In genomic region chr2:68565858-68566257, GRCh38 we compare ENCODE assay signal across 19 cellular contexts.
DNase-seq lines count a peak whose midpoint lies in the region; ATAC-seq and TF ChIP-seq lines count a peak whose summit lies in the region.
"Had no signal": no experiment of that assay in that cellular context is flagged by ENCODE, and none has a peak within 500 bp of the region (broad histone marks: within the 10 kb centered on the region; RNA-seq: fewer than 3 reads in every experiment).

No MANE protein-coding gene starts in this region.

- no peaks in the 10 kb centered on the region for H3K27me3 Mint-ChIP-seq in MCF 10A (ENCODE audit: insufficient read depth, unreplicated experiment)
- no peaks in the 10 kb centered on the region for H3K27me3 Mint-ChIP-seq in activated naive CD4-positive, alpha-beta T cell treated with anti-CD3 and anti-CD28 coated beads, Interleukin-2, amount 10 ng/mL, durations not matched to agents 7 days and 5 days
- H3K27me3 Mint-ChIP-seq: natural killer cell treated with Interleukin-12 subunit alpha and Interleukin-12 subunit beta and Interleukin-15 and Interleukin-18, amount 100 ng/mL, for 72 hours had no signal

- no peaks in the 10 kb centered on the region for H3F3A ChIP-seq in SK-N-SH (replicated peaks; ENCODE audit: insufficient read depth)

- no peaks in the 10 kb centered on the region for H4K20me1 ChIP-seq in SK-N-SH (ENCODE audit: insufficient read depth)

- no peaks in the 10 kb centered on the region for H3K27me3 ChIP-seq in breast epithelium
- H3K27me3 ChIP-seq in SK-N-SH (ENCODE audit: insufficient read depth) = no peaks in the 10 kb centered on the region
- H3K27me3 ChIP-seq: SJSA1 had no signal

- no peak for TF ChIP-seq RAD21 in SK-N-SH (IDR thresholded peaks at IDR 0.05; ENCODE audit: low read length)

- no peak for ATAC-seq in HG03460 (IDR thresholded peaks at IDR 0.05; ENCODE audit: unreplicated experiment)
- ATAC-seq: activated CD8-positive, alpha-beta T cell treated with anti-CD3 and anti-CD28 coated beads, Interleukin-2, amount 10 ng/mL, durations not matched to agents 7 days and 5 days; CD8-positive, alpha-beta T cell; natural killer cell treated with Interleukin-12 subunit alpha and Interleukin-12 subunit beta and Interleukin-15 and Interleukin-18, amount 100 ng/mL, for 72 hours had no signal

- H3K27ac ChIP-seq in breast epithelium (no peak overlapping the region), SK-N-SH (ENCODE audit: low read depth in 2 of 2, low read length in 1 of 2) (no peak overlapping the region)
- H3K27ac ChIP-seq: KMS-11, SJSA1 had no signal

- intact Hi-C loops in MCF 10A (cut with micrococcal nuclease) (no loop called here), breast epithelium (cut with DNase I; ENCODE audit: low total_unique reads) (no loop called here), posterior vena cava (cut with DNase I) (loop anchor here in 1 of 2 donors (2.0 kb wide), 1 partner anchor 27 kb away; no protein-coding TSS in a partner anchor)

- no peak overlapping the region for H3K4me2 ChIP-seq in SK-N-SH
- H3K4me2 ChIP-seq: KMS-11 had no signal

- WGBS in SK-N-SH (ENCODE audit: low lambda C conversion rate) = 50% methylated on average over 4 of the region's 4 CpGs

- TF ChIP-seq CTCF in MCF 10A (IDR thresholded peaks at IDR 0.05; ENCODE audit: unreplicated experiment) (no peak), breast epithelium (IDR thresholded peaks at IDR 0.05) (no peak), SK-N-SH (IDR thresholded peaks at IDR 0.05) (no peak), fibroblast of the aortic adventitia (IDR thresholded peaks at IDR 0.05; ENCODE audit: insufficient read depth, low read length) (no peak)

- no peak overlapping the region for H3K4me3 ChIP-seq in breast epithelium
- H3K4me3 ChIP-seq in SK-N-SH (ENCODE audit: low read depth in 2 of 2, low read length in 1 of 2) = no peak overlapping the region
- H3K4me3 ChIP-seq in fibroblast of the aortic adventitia (ENCODE audit: low read depth, low read length) = no peak overlapping the region
- H3K4me3 ChIP-seq: lung, SJSA1 had no signal

- H3K9me2 ChIP-seq in SK-N-SH = no peaks in the 10 kb centered on the region

- H3K27ac Mint-ChIP-seq in MCF 10A (ENCODE audit: low read depth, unreplicated experiment) = peak overlapping the region; percentile 47
- H3K27ac Mint-ChIP-seq in activated naive CD4-positive, alpha-beta T cell treated with anti-CD3 and anti-CD28 coated beads, Interleukin-2, amount 10 ng/mL, durations not matched to agents 7 days and 5 days = no peak overlapping the region
- H3K27ac Mint-ChIP-seq: activated CD8-positive, alpha-beta T cell treated with anti-CD3 and anti-CD28 coated beads, Interleukin-2, amount 10 ng/mL, durations not matched to agents 7 days and 5 days; activated T-helper 2 cell treated with anti-CD3 and anti-CD28 coated beads, Interferon-gamma antibody, Interleukin-2, Interleukin-4, amounts not matched to agents 10 μg/mL and 5 μg/mL and 100 μg/mL, durations not matched to agents 14 hours and 24 hours and 36 hours; CD8-positive, alpha-beta T cell; natural killer cell treated with Interleukin-12 subunit alpha and Interleukin-12 subunit beta and Interleukin-15 and Interleukin-18, amount 100 ng/mL, for 72 hours had no signal

- H3K9me3 ChIP-seq in breast epithelium (no peaks in the 10 kb centered on the region), SK-N-SH (no peaks in the 10 kb centered on the region)
- H3K9me3 ChIP-seq: SJSA1 had no signal

- no peak for TF ChIP-seq EP300 in SK-N-SH (IDR thresholded peaks at IDR 0.05; ENCODE audit: borderline replicate concordance in 1 of 2, low read depth in 1 of 2, low read length in 1 of 2)

- DNase-seq in MCF 10A (ENCODE audit: unreplicated experiment) (peak; percentile 59), breast epithelium (ENCODE audit: low spot score in 2 of 2) (no peak), SK-N-SH (no peak), fibroblast of the aortic adventitia (ENCODE audit: low read depth) (peak; percentile 3), posterior vena cava (ENCODE audit: low spot score) (no peak), T1000 (lab: John Stamatoyannopoulos, UW) (no peak)
- DNase-seq in activated naive CD4-positive, alpha-beta T cell treated with anti-CD3 and anti-CD28 coated beads, Interleukin-2, amount 10 ng/mL, durations not matched to agents 7 days and 5 days = no peak
- DNase-seq: activated CD8-positive, alpha-beta T cell treated with anti-CD3 and anti-CD28 coated beads, Interleukin-2, amount 10 ng/mL, durations not matched to agents 7 days and 5 days; aorta; CD8-positive, alpha-beta T cell; cortex of kidney; NCI-H1436; NK-92 treated with Interleukin-12 subunit alpha and Interleukin-12 subunit beta, amount 100 ng/mL, for 24 hours had no signal

- H3K36me3 Mint-ChIP-seq in MCF 10A (ENCODE audit: insufficient read depth, unreplicated experiment) = no peaks in the 10 kb centered on the region
- no peaks in the 10 kb centered on the region for H3K36me3 Mint-ChIP-seq in activated naive CD4-positive, alpha-beta T cell treated with anti-CD3 and anti-CD28 coated beads, Interleukin-2, amount 10 ng/mL, durations not matched to agents 7 days and 5 days
- H3K36me3 Mint-ChIP-seq: natural killer cell treated with Interleukin-12 subunit alpha and Interleukin-12 subunit beta and Interleukin-15 and Interleukin-18, amount 100 ng/mL, for 72 hours had no signal

- no peaks in the 10 kb centered on the region for H3K9me3 Mint-ChIP-seq in MCF 10A (ENCODE audit: unreplicated experiment)
- no peaks in the 10 kb centered on the region for H3K9me3 Mint-ChIP-seq in activated naive CD4-positive, alpha-beta T cell treated with anti-CD3 and anti-CD28 coated beads, Interleukin-2, amount 10 ng/mL, durations not matched to agents 7 days and 5 days
- H3K9me3 Mint-ChIP-seq: activated T-helper 2 cell treated with anti-CD3 and anti-CD28 coated beads, Interferon-gamma antibody, Interleukin-2, Interleukin-4, amounts not matched to agents 10 μg/mL and 5 μg/mL and 100 μg/mL, durations not matched to agents 14 hours and 24 hours and 36 hours; CD8-positive, alpha-beta T cell; natural killer cell treated with Interleukin-12 subunit alpha and Interleukin-12 subunit beta and Interleukin-15 and Interleukin-18, amount 100 ng/mL, for 72 hours had no signal

- H3K79me2 ChIP-seq in SK-N-SH (ENCODE audit: insufficient read depth) = no peaks in the 10 kb centered on the region

- H2AFZ ChIP-seq in SK-N-SH (ENCODE audit: low read depth) = no peak overlapping the region

- POLR2A ChIA-PET in MCF 10A (lab: Yijun Ruan, JAX) = no interaction called here
- POLR2A ChIA-PET in SK-N-SH (lab: Yijun Ruan, JAX) = no interaction called here

- H3K36me3 ChIP-seq in breast epithelium (no peaks in the 10 kb centered on the region), SK-N-SH (replicated peaks in 1 of 2; ENCODE audit: control insufficient read depth in 1 of 2, insufficient read depth in 2 of 2, low read length in 1 of 2) (peaks cover 0 to 8% of the 10 kb centered on the region in 2 experiments)
- H3K36me3 ChIP-seq: SJSA1 had no signal

- peaks cover 20% of the 10 kb centered on the region for H3K4me1 Mint-ChIP-seq in MCF 10A (ENCODE audit: insufficient read depth, unreplicated experiment)
- H3K4me1 Mint-ChIP-seq in activated naive CD4-positive, alpha-beta T cell treated with anti-CD3 and anti-CD28 coated beads, Interleukin-2, amount 10 ng/mL, durations not matched to agents 7 days and 5 days = no peaks in the 10 kb centered on the region

- no peak overlapping the region for H3K9ac ChIP-seq in SK-N-SH
- H3K9ac ChIP-seq: KMS-11 had no signal

- CTCF ChIA-PET in MCF 10A (lab: Yijun Ruan, JAX) (no interaction called here), SK-N-SH (lab: Yijun Ruan, JAX) (no interaction called here)
- CTCF ChIA-PET in activated naive CD4-positive, alpha-beta T cell treated with anti-CD3 and anti-CD28 coated beads, Interleukin-2, amount 10 ng/mL, durations not matched to agents 7 days and 5 days (lab: Charles Lee) = no interaction called here

- no peak overlapping the region for H3K4me3 Mint-ChIP-seq in MCF 10A (ENCODE audit: unreplicated experiment)
- no peak overlapping the region for H3K4me3 Mint-ChIP-seq in activated naive CD4-positive, alpha-beta T cell treated with anti-CD3 and anti-CD28 coated beads, Interleukin-2, amount 10 ng/mL, durations not matched to agents 7 days and 5 days
- H3K4me3 Mint-ChIP-seq: activated CD8-positive, alpha-beta T cell treated with anti-CD3 and anti-CD28 coated beads, Interleukin-2, amount 10 ng/mL, durations not matched to agents 7 days and 5 days; CD8-positive, alpha-beta T cell; natural killer cell treated with Interleukin-12 subunit alpha and Interleukin-12 subunit beta and Interleukin-15 and Interleukin-18, amount 100 ng/mL, for 72 hours had no signal

- no peak for TF ChIP-seq POLR2A in breast epithelium (IDR thresholded peaks at IDR 0.05)

- no TSS peak for BruUV-seq in MCF 10A (replicated peaks; lab: Mats Ljungman, UMichigan)

- H3K4me1 ChIP-seq in breast epithelium = no peaks in the 10 kb centered on the region
- H3K4me1 ChIP-seq in SK-N-SH (ENCODE audit: control insufficient read depth in 1 of 2, insufficient read depth in 2 of 2, low read depth in 1 of 2, low read length in 1 of 2) = peaks cover 0 to 9% of the 10 kb centered on the region in 2 experiments; a peak in 1 of 4 replicates

TF ChIP-seq in SK-N-SH, 30 proteins besides CTCF, POLR2A, EP300 and RAD21:
- TF ChIP-seq USF2 (IDR thresholded peaks at IDR 0.05; ENCODE audit: borderline replicate concordance, low read depth, low read length) (no peak), FOSL2 (IDR thresholded peaks at IDR 0.05; ENCODE audit: borderline replicate concordance, low read depth) (peak; percentile 70; the same call in 1 of the 2 replicates), PBX3 (IDR thresholded peaks at IDR 0.05) (0 out of 2 replicates have a peak, but pooled peaks have one; percentile 11), JUND (IDR thresholded peaks at IDR 0.05) (peak; percentile 45; the same call in 1 of the 2 replicates)
TF ChIP-seq in SK-N-SH: peak in this region for 3.

Comparison
In these comparisons a context has a peak if more than half of its experiments do, and no peak if none do; other contexts are left out.
1. DNase-seq: peak in MCF 10A (single experiment) and fibroblast of the aortic adventitia (single experiment); none in breast epithelium (0 of 2), SK-N-SH (single experiment), posterior vena cava (single experiment), T1000 (single experiment) and activated naive CD4-positive, alpha-beta T cell treated with anti-CD3 and anti-CD28 coated beads, Interleukin-2, amount 10 ng/mL, durations not matched to agents 7 days and 5 days (single experiment).